In genomic region chr19:55738302-55738701, GRCh38 we compare ENCODE assay signal across 30 cellular contexts. TPM values are rescaled to one million over a fixed set of nuclear protein-coding genes. Genes with fewer than 3 reads are reported as not detected.
"Had no signal": no experiment of that assay in that cellular context is flagged by ENCODE, and none has a peak within 500 bp of the region (broad histone marks: within the 10 kb centered on the region; RNA-seq: fewer than 3 reads in every experiment).

TSS of gene NLRP9 (minus strand) at chr19:55738402. CDS start at chr19:55738374, 28 bp downstream.

- ATAC-seq: effector memory CD8-positive, alpha-beta T cell; esophagus mucosa; foreskin keratinocyte; gastrocnemius medialis; gastroesophageal sphincter; heart left ventricle; heart right ventricle had no signal

- H3K27ac ChIP-seq: colonic mucosa, coronary artery, dorsolateral prefrontal cortex, epithelial cell of prostate, esophagus muscularis mucosa, esophagus squamous epithelium, foreskin keratinocyte, gastrocnemius medialis, gastroesophageal sphincter, heart left ventricle, heart right ventricle had no signal

- H3K4me3 ChIP-seq: colonic mucosa, coronary artery, dorsolateral prefrontal cortex, esophagus muscularis mucosa, esophagus squamous epithelium, gastrocnemius medialis, gastroesophageal sphincter, heart left ventricle, heart right ventricle had no signal

- H3K4me1 ChIP-seq: colonic mucosa, esophagus muscularis mucosa, esophagus squamous epithelium, foreskin keratinocyte, gastrocnemius medialis, gastroesophageal sphincter, heart left ventricle, heart right ventricle had no signal

- H3K9me3 ChIP-seq: colonic mucosa, esophagus muscularis mucosa, esophagus squamous epithelium, gastrocnemius medialis, gastroesophageal sphincter, heart left ventricle, heart right ventricle had no signal

- FAIRE-seq: colon, endometrium, endothelial cell of umbilical vein, frontal cortex had no signal

- DNase-seq: colonic mucosa; cortex of kidney; dermis blood vessel endothelial cell; dorsolateral prefrontal cortex; effector CD4-positive, alpha-beta T cell; effector CD8-positive, alpha-beta T cell; effector memory CD4-positive, alpha-beta T cell; effector memory CD8-positive, alpha-beta T cell; endodermal cell; erythroblast; esophagus squamous epithelium; foreskin fibroblast; foreskin keratinocyte; foreskin melanocyte; gastrocnemius medialis; glutamatergic neuron; head of caudate nucleus; heart left ventricle; heart right ventricle had no signal

RNA-seq across cellular contexts. Expression of gene NLRP9, which starts in this region (rescaled TPM):
- polyA plus RNA-seq: endothelial cell of umbilical vein, esophagus, fibroblast of lung, foreskin keratinocyte, heart left ventricle, heart right ventricle had no signal
